In the genomic region with DNA sequence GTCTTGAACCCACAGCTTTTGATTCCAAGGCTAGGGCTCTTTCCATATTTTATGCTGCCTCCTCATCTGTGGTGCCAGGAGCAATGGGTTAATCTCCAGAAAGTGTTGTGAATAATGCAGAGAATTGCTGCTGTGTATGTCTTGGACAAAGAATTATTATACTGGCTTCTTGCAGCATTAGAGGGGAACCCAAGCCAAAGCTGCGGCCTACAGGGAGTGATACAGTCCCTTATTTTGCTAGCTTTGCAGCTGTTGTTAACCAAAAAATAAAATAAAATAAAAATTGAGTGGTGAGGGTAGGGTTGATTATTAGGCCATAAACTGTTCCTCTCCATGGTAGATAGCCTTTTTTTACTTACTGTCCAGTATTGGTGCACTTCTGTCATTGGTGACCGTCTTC, we compare ENCODE assay signal across 16 cellular contexts. TPM values are rescaled to one million over a fixed set of nuclear protein-coding genes. Genes with fewer than 3 reads are reported as not detected.
DNase-seq lines count a peak whose midpoint lies in the region; ATAC-seq and TF ChIP-seq lines count a peak whose summit lies in the region.
"Had no signal": no experiment of that assay in that cellular context is flagged by ENCODE, and none has a peak within 500 bp of the region (broad histone marks: within the 10 kb centered on the region; RNA-seq: fewer than 3 reads in every experiment).

No MANE protein-coding gene starts in this region.

- no peak overlapping the region for H3K4ac ChIP-seq in H9 (ENCODE audit: low read depth, low read length)

- H3K18ac ChIP-seq in H9 (ENCODE audit: insufficient read length, low read depth, low read length), result no peak overlapping the region

- H2BK120ac ChIP-seq in H9 (ENCODE audit: low read depth, low read length, poor library complexity, severe bottlenecking), result no peak overlapping the region

- H2BK12ac ChIP-seq in H9 (ENCODE audit: insufficient read length, low read depth, low read length), result no peak overlapping the region

- no peak overlapping the region for H2BK20ac ChIP-seq in H9 (ENCODE audit: low read depth, low read length, poor library complexity, severe bottlenecking)

- H4K91ac ChIP-seq in H9 (ENCODE audit: insufficient read length, low read depth, low read length), result no peak overlapping the region

- peaks cover 0 to 100% (median 7%) of the 10 kb centered on the region in 9 donors for H3K36me3 ChIP-seq in heart right ventricle

- H3K9ac ChIP-seq in H9 (ENCODE audit: extremely low read depth, insufficient read length, low read length), result no peak overlapping the region

- no peaks in the 10 kb centered on the region for H3K27me3 Mint-ChIP-seq in activated CD4-positive, alpha-beta T cell treated with anti-CD3 and anti-CD28 coated beads, Interleukin-2, amount 10 ng/mL, durations not matched to agents 24 days and 14 days
- H3K27me3 Mint-ChIP-seq in activated CD8-positive, alpha-beta T cell treated with anti-CD3 and anti-CD28 coated beads for 36 hours, result no peaks in the 10 kb centered on the region
- H3K27me3 Mint-ChIP-seq in H9 (ENCODE audit: low read depth), result no peaks in the 10 kb centered on the region
- H3K27me3 Mint-ChIP-seq: type B pancreatic cell had no signal

- no peak overlapping the region for H3T11ph ChIP-seq in H9 (ENCODE audit: low read length)

- H3K4me3 Mint-ChIP-seq in activated CD4-positive, alpha-beta T cell treated with anti-CD3 and anti-CD28 coated beads, Interleukin-2, amount 10 ng/mL, durations not matched to agents 24 days and 14 days, result no peak overlapping the region
- H3K4me3 Mint-ChIP-seq in activated CD8-positive, alpha-beta T cell treated with anti-CD3 and anti-CD28 coated beads for 36 hours, result no peak overlapping the region
- H3K4me3 Mint-ChIP-seq in H9, result no peak overlapping the region
- H3K4me3 Mint-ChIP-seq: type B pancreatic cell had no signal

- POLR2A ChIA-PET in activated CD8-positive, alpha-beta T cell treated with anti-CD3 and anti-CD28 coated beads for 36 hours (lab: Charles Lee), result interaction anchor here (0.6 to 12.4 kb wide), 8 partner anchors 13 to 99 kb away, joined by 3 to 139 read pairs (median 4); partner anchors contain the start of gene WIPF1
- POLR2A ChIA-PET in HEK293T (lab: Yijun Ruan, JAX), result no interaction called here

- no peak overlapping the region for H2AFZ ChIP-seq in H9 (ENCODE audit: low read length)

- H4K5ac ChIP-seq in H9 (ENCODE audit: insufficient read length, low read depth, low read length), result no peak overlapping the region

- no peak overlapping the region for H3K4me2 ChIP-seq in H9 (ENCODE audit: insufficient read depth, insufficient read length, low read length)

- H3K36me3 Mint-ChIP-seq in activated CD4-positive, alpha-beta T cell treated with anti-CD3 and anti-CD28 coated beads, Interleukin-2, amount 10 ng/mL, durations not matched to agents 24 days and 14 days (ENCODE audit: low read depth), result peaks cover 68% of the 10 kb centered on the region
- peaks cover 80% of the 10 kb centered on the region for H3K36me3 Mint-ChIP-seq in activated CD8-positive, alpha-beta T cell treated with anti-CD3 and anti-CD28 coated beads for 36 hours (ENCODE audit: low read depth)
- no peaks in the 10 kb centered on the region for H3K36me3 Mint-ChIP-seq in H9 (ENCODE audit: insufficient read depth in 1 of 3, low read depth in 3 of 3)
- H3K36me3 Mint-ChIP-seq: type B pancreatic cell had no signal

- WGBS in heart right ventricle, 2 donors, result 76 to 86% methylated on average over 2 of the region's 2 CpGs
- no CpG with 5 or more reads among the region's 2 CpGs for WGBS in H9 (ENCODE audit: extremely low coverage, insufficient read length, low lambda C conversion rate)

- H2BK5ac ChIP-seq in H9 (ENCODE audit: insufficient read length, low read length), result no peak overlapping the region

- peak overlapping the region; percentile 63 for H3K27ac Mint-ChIP-seq in activated CD4-positive, alpha-beta T cell treated with anti-CD3 and anti-CD28 coated beads, Interleukin-2, amount 10 ng/mL, durations not matched to agents 24 days and 14 days
- H3K27ac Mint-ChIP-seq in activated CD8-positive, alpha-beta T cell treated with anti-CD3 and anti-CD28 coated beads for 36 hours, result peak overlapping the region; percentile 89
- H3K27ac Mint-ChIP-seq in H9, result no peak overlapping the region
- H3K27ac Mint-ChIP-seq: type B pancreatic cell had no signal

- no peak for ATAC-seq in activated CD8-positive, alpha-beta T cell treated with anti-CD3 and anti-CD28 coated beads for 36 hours
- ATAC-seq in heart right ventricle (peak in 5 of 8 donors; percentile 46 to 60 (median 58)), HG02970 (IDR thresholded peaks at IDR 0.05; ENCODE audit: low FRiP score, unreplicated experiment) (no peak)

- no peak overlapping the region for H2AK5ac ChIP-seq in H9 (ENCODE audit: insufficient read length, low read length)

- intact Hi-C loops in activated CD4-positive, alpha-beta T cell treated with anti-CD3 and anti-CD28 coated beads, Interleukin-2, amount 10 ng/mL, durations not matched to agents 24 days and 14 days (cut with micrococcal nuclease), result no loop called here
- intact Hi-C loops in activated CD8-positive, alpha-beta T cell treated with anti-CD3 and anti-CD28 coated beads for 36 hours (cut with micrococcal nuclease), result no loop called here
- intact Hi-C loops in heart right ventricle (cut with DNase I), result no loop called here

- no peak overlapping the region for H3K23ac ChIP-seq in H9 (ENCODE audit: insufficient read length, low read depth, low read length)

- H3K4me1 ChIP-seq in heart right ventricle (peaks cover 0 to 51% (median 6%) of the 10 kb centered on the region in 9 donors), H9 (ENCODE audit: insufficient read depth, low read length) (peaks cover 8% of the 10 kb centered on the region; the same call in 1 of the 2 replicates)

- TF ChIP-seq CTCF in activated CD8-positive, alpha-beta T cell treated with anti-CD3 and anti-CD28 coated beads for 36 hours (IDR thresholded peaks at IDR 0.05), result no peak
- TF ChIP-seq CTCF in heart right ventricle (IDR thresholded peaks at IDR 0.05) (no peak), H9 (conservative IDR thresholded peaks at IDR 0.05) (no peak)

- CTCF ChIA-PET in activated CD8-positive, alpha-beta T cell treated with anti-CD3 and anti-CD28 coated beads for 36 hours (lab: Charles Lee), result interaction anchor here (0.7 to 8.9 kb wide), 14 partner anchors 9 to 168 kb away, joined by 3 to 143 read pairs (median 4); partner anchors contain the start of gene WIPF1
- CTCF ChIA-PET in HEK293T (lab: Yijun Ruan, JAX), result interaction anchor here (1.3 kb wide), 1 partner anchor 106 kb away, joined by 4 read pairs; no protein-coding TSS in a partner anchor

- no peaks in the 10 kb centered on the region for H3K79me1 ChIP-seq in H9 (ENCODE audit: insufficient read depth, low read depth, low read length, poor library complexity, severe bottlenecking)

- H3K9me3 Mint-ChIP-seq in activated CD4-positive, alpha-beta T cell treated with anti-CD3 and anti-CD28 coated beads, Interleukin-2, amount 10 ng/mL, durations not matched to agents 24 days and 14 days, result no peaks in the 10 kb centered on the region
- no peaks in the 10 kb centered on the region for H3K9me3 Mint-ChIP-seq in activated CD8-positive, alpha-beta T cell treated with anti-CD3 and anti-CD28 coated beads for 36 hours
- no peaks in the 10 kb centered on the region for H3K9me3 Mint-ChIP-seq in H9
- H3K9me3 Mint-ChIP-seq: type B pancreatic cell had no signal

- no peaks in the 10 kb centered on the region for H3K23me2 ChIP-seq in H9 (ENCODE audit: insufficient read length, low read depth, low read length, poor library complexity, severe bottlenecking)

- H4K20me1 ChIP-seq in H9 (ENCODE audit: control insufficient read depth, insufficient read depth, insufficient read length), result no peaks in the 10 kb centered on the region

- no peaks in the 10 kb centered on the region for H3K9me3 ChIP-seq in heart right ventricle
- H3K9me3 ChIP-seq in H9 (ENCODE audit: control insufficient read depth, low read depth, low read length), result no peaks in the 10 kb centered on the region
- H3K9me3 ChIP-seq: SJSA1 had no signal

- H2BK15ac ChIP-seq in H9 (ENCODE audit: low read depth, low read length), result no peak overlapping the region

- H3K79me2 ChIP-seq in H9 (ENCODE audit: insufficient read depth, low read length), result no peaks in the 10 kb centered on the region

- no peak overlapping the region for H3K4me3 ChIP-seq in heart right ventricle
- H3K4me3 ChIP-seq: lung, SJSA1 had no signal

- H3K14ac ChIP-seq in H9 (ENCODE audit: insufficient read depth, low read length), result no peak overlapping the region

- DNase-seq in activated CD4-positive, alpha-beta T cell treated with anti-CD3 and anti-CD28 coated beads, Interleukin-2, amount 10 ng/mL, durations not matched to agents 24 days and 14 days, result no peak
- DNase-seq in activated CD4-positive, alpha-beta T cell treated with anti-CD3 and anti-CD28 coated beads, Interleukin-2, amount 50 U/mL, for 48 hours, result no peak
- no peak for DNase-seq in activated CD8-positive, alpha-beta T cell treated with anti-CD3 and anti-CD28 coated beads for 36 hours
- no peak for DNase-seq in heart right ventricle
- DNase-seq in putamen (ENCODE audit: low spot score), result peak; percentile 76
- no peak for DNase-seq in H9
- no peak for DNase-seq in HEK293T (ENCODE audit: extremely low spot score)
- DNase-seq: cerebellar nuclear complex; NCI-H1694 treated with DMSO at 0.1 percent for 48 hours; NCI-H446 treated with DMSO at 0.1 percent for 48 hours; stimulated activated CD4-positive, alpha-beta T cell treated with anti-CD3 and anti-CD28 coated beads, Interleukin-2, amount 100 ng/mL, for 48 hours had no signal

- no peak overlapping the region for H3K56ac ChIP-seq in H9 (ENCODE audit: insufficient read length, low read depth, low read length)

- H3K27me3 ChIP-seq in heart right ventricle (no peaks in the 10 kb centered on the region), H9 (ENCODE audit: insufficient read depth, low read length) (no peaks in the 10 kb centered on the region)
- H3K27me3 ChIP-seq: SJSA1 had no signal

- no peak overlapping the region for H4K8ac ChIP-seq in H9 (replicated peaks; ENCODE audit: insufficient read length, low read depth, low read length)

- peaks cover 48% of the 10 kb centered on the region for H3K4me1 Mint-ChIP-seq in activated CD4-positive, alpha-beta T cell treated with anti-CD3 and anti-CD28 coated beads, Interleukin-2, amount 10 ng/mL, durations not matched to agents 24 days and 14 days
- H3K4me1 Mint-ChIP-seq in activated CD8-positive, alpha-beta T cell treated with anti-CD3 and anti-CD28 coated beads for 36 hours (ENCODE audit: low read depth), result peaks cover 75% of the 10 kb centered on the region
- H3K4me1 Mint-ChIP-seq in H9, result peaks cover 21 to 24% of the 10 kb centered on the region in 2 experiments

- H3K27ac ChIP-seq in heart right ventricle (peak overlapping the region in 5 of 10 donors; percentile 28 to 65 (median 55)), H9 (ENCODE audit: insufficient read length, low read depth, low read length) (no peak overlapping the region)
- H3K27ac ChIP-seq: C4-2B, SJSA1 had no signal

RNA-seq across cellular contexts. Expression of gene WIPF1, which starts 16.7 kb away (rescaled TPM):
- 280 and 287 TPM in 2 replicates for total RNA-seq in activated CD4-positive, alpha-beta T cell treated with anti-CD3 and anti-CD28 coated beads, Interleukin-2, amount 10 ng/mL, durations not matched to agents 24 days and 14 days
- total RNA-seq in activated CD8-positive, alpha-beta T cell treated with anti-CD3 and anti-CD28 coated beads for 36 hours, result 100 to 1,000 TPM; 361 to 365 TPM
- 10 to 100 TPM; 12.4 to 48.1 (median 15.6) TPM for total RNA-seq in heart right ventricle
- 10 to 100 TPM in 1 of 2 donors, 1 to 10 TPM in 1; 9.1 to 16.6 TPM for polyA plus RNA-seq in heart right ventricle
- total RNA-seq in H9 (2021), result 5.1 and 6.2 TPM in 2 replicates

Comparison
In these comparisons a context has a peak if more than half of its experiments do, and no peak if none do; other contexts are left out.
1. H3K27ac Mint-ChIP-seq: peak in activated CD4-positive, alpha-beta T cell treated with anti-CD3 and anti-CD28 coated beads, Interleukin-2, amount 10 ng/mL, durations not matched to agents 24 days and 14 days (single experiment) and activated CD8-positive, alpha-beta T cell treated with anti-CD3 and anti-CD28 coated beads for 36 hours (single experiment); none in H9 (0 of 3).
2. ATAC-seq: peak in heart right ventricle (5 of 8); none in activated CD8-positive, alpha-beta T cell treated with anti-CD3 and anti-CD28 coated beads for 36 hours (single experiment) and HG02970 (single experiment).